In genomic region chr12:116246490-116247179, GRCh38 we compare ENCODE assay signal across 28 cellular contexts. TPM values are rescaled to one million over a fixed set of nuclear protein-coding genes. Genes with fewer than 3 reads are reported as not detected.
DNase-seq lines count a peak whose midpoint lies in the region; ATAC-seq, FAIRE-seq and TF ChIP-seq lines count a peak whose summit lies in the region.
"Had no signal": no experiment of that assay in that cellular context is flagged by ENCODE, and none has a peak within 500 bp of the region (broad histone marks: within the 10 kb centered on the region; RNA-seq: fewer than 3 reads in every experiment).

No MANE protein-coding gene starts in this region.

- WGBS in K562 (ENCODE audit: insufficient coverage, low coverage, missing lambda C conversion rate): 43% methylated on average over 2 of the region's 5 CpGs

- H4K20me1 ChIP-seq in K562 (replicated peaks; ENCODE audit: control insufficient read depth, insufficient read depth, low read length): peaks cover 7% of the 10 kb centered on the region; the same call in 1 of the 2 replicates

- CTCF ChIA-PET in K562 (lab: Yijun Ruan, JAX; ENCODE audit: low intra/inter-chr PET ratio) (no interaction called here), Calu3 (lab: Charles Lee) (no interaction called here)

- TF ChIP-seq CTCF in K562 (IDR thresholded peaks at IDR 0.05 in 2 of 3, conservative IDR thresholded peaks at IDR 0.05 in 1 of 3; ENCODE audit: insufficient read depth in 2 of 3, low read depth in 1 of 3, low read length in 3 of 3): no peak
- TF ChIP-seq CTCF in Calu3 (IDR thresholded peaks at IDR 0.05; ENCODE audit: unreplicated experiment): no peak

- H3K27ac Mint-ChIP-seq in stimulated activated naive CD8-positive, alpha-beta T cell treated with anti-CD3 and anti-CD28 coated beads, Interleukin-15, amount 100 ng/mL, for 72 hours: no peak overlapping the region
- H3K27ac Mint-ChIP-seq in naive thymus-derived CD8-positive, alpha-beta T cell: peak overlapping the region in 1 of 10 donors; percentile 73
- H3K27ac Mint-ChIP-seq in Calu3 (ENCODE audit: unreplicated experiment): no peak overlapping the region
- H3K27ac Mint-ChIP-seq: activated CD4-positive, alpha-beta memory T cell treated with anti-CD3 and anti-CD28 coated beads for 36 hours; stimulated activated memory B cell treated with anti-CD40 and anti-IgM and Interleukin-4, amounts not matched to agents 10 μg/mL and 1 μg/mL and 100 μg/mL, for 72 hours had no signal

- no peak for DNase-seq in stimulated activated naive CD8-positive, alpha-beta T cell treated with anti-CD3 and anti-CD28 coated beads, Interleukin-15, amount 100 ng/mL, for 72 hours
- DNase-seq in stimulated activated naive CD8-positive, alpha-beta T cell treated with anti-CD3 and anti-CD28 coated beads, Interleukin-15, Interleukin-2, amounts not matched to agents 100 U/mL and 50 U/mL, for 24 hours: no peak
- DNase-seq in K562 (ENCODE audit: extremely low read depth in 1 of 4, low spot score in 3 of 4) (no peak), NCI-H146 (lab: John Stamatoyannopoulos, UW) (no peak), Calu3 (no peak)
- DNase-seq in naive thymus-derived CD8-positive, alpha-beta T cell: no peak
- DNase-seq: activated CD4-positive, alpha-beta memory T cell treated with anti-CD3 and anti-CD28 coated beads for 36 hours; activated CD8-positive, alpha-beta memory T cell treated with anti-CD3 and anti-CD28 coated beads, Interleukin-2, amount 50 U/mL, for 4 hours; activated naive CD4-positive, alpha-beta T cell treated with anti-CD3 and anti-CD28 coated beads, Interleukin-2, amount 50 U/mL, for 16 hours; aorta; colonic mucosa; DMS153; effector CD8-positive, alpha-beta T cell; H7; Karpas-422; left colon; NCI-H2029 treated with DMSO at 0.1 percent for 48 hours; NCI-H526; occipital lobe; PC-9; SK-N-SH had no signal

- H3K4me2 ChIP-seq in K562 (ENCODE audit: insufficient read depth, low read length): no peak overlapping the region
- H3K4me2 ChIP-seq: PC-9, SK-N-SH had no signal

- no peak overlapping the region for H2AFZ ChIP-seq in K562 (ENCODE audit: low read depth, low read length)
- H2AFZ ChIP-seq: PC-9 had no signal

- H3K4me1 ChIP-seq in K562 (replicated peaks in 1 of 2; ENCODE audit: control insufficient read depth in 2 of 2, insufficient read depth in 2 of 2, low read length in 2 of 2): peaks cover 0 to 24% of the 10 kb centered on the region in 2 experiments; a peak in 4 of 5 replicates

- ATAC-seq in stimulated activated naive CD8-positive, alpha-beta T cell treated with anti-CD3 and anti-CD28 coated beads, Interleukin-15, amount 100 ng/mL, for 72 hours: peak; percentile 49
- ATAC-seq in stimulated activated naive CD8-positive, alpha-beta T cell treated with anti-CD3 and anti-CD28 coated beads, Interleukin-15, Interleukin-2, amounts not matched to agents 100 U/mL and 50 U/mL, for 24 hours: no peak
- ATAC-seq in K562 (peak; percentile 6; the same call in 1 of the 3 replicates), GM18907 (IDR thresholded peaks at IDR 0.05; ENCODE audit: unreplicated experiment) (no peak)
- ATAC-seq in naive thymus-derived CD8-positive, alpha-beta T cell: no peak
- ATAC-seq: activated CD4-positive, CD25-positive, alpha-beta regulatory T cell treated with anti-CD3 and anti-CD28 coated beads, Interleukin-2, amount 50 U/mL, for 24 hours; left colon; stimulated activated memory B cell treated with anti-CD40 and anti-IgM and Interleukin-4, amounts not matched to agents 10 μg/mL and 1 μg/mL and 100 μg/mL, for 72 hours had no signal

- in situ Hi-C loops in K562 (cut with MboI): no loop called here

- H3K36me3 Mint-ChIP-seq in naive thymus-derived CD8-positive, alpha-beta T cell: peaks cover 4 to 6% (median 4%) of the 10 kb centered on the region in 3 donors
- peaks cover 9% of the 10 kb centered on the region for H3K36me3 Mint-ChIP-seq in Calu3 (ENCODE audit: insufficient read depth, unreplicated experiment)

- no peak overlapping the region for H3K27ac ChIP-seq in K562 (ENCODE audit: extremely low read depth, low read depth, low read length)
- H3K27ac ChIP-seq: colonic mucosa, epithelial cell of prostate, PC-9, suprapubic skin had no signal

- peaks cover 11 to 12% of the 10 kb centered on the region in 2 donors for H3K9me3 Mint-ChIP-seq in stimulated activated naive CD8-positive, alpha-beta T cell treated with anti-CD3 and anti-CD28 coated beads, Interleukin-15, amount 100 ng/mL, for 72 hours
- H3K9me3 Mint-ChIP-seq in naive thymus-derived CD8-positive, alpha-beta T cell: peaks cover 0 to 18% (median under 1%) of the 10 kb centered on the region in 9 donors
- peaks cover 2% of the 10 kb centered on the region for H3K9me3 Mint-ChIP-seq in Calu3 (ENCODE audit: low read depth, unreplicated experiment)

- no peak for TF ChIP-seq POLR2A in K562 (conservative IDR thresholded peaks at IDR 0.05)

- H3K4me1 Mint-ChIP-seq in stimulated activated naive CD8-positive, alpha-beta T cell treated with anti-CD3 and anti-CD28 coated beads, Interleukin-15, amount 100 ng/mL, for 72 hours: peaks cover 64% of the 10 kb centered on the region
- peaks cover 29 to 80% (median 63%) of the 10 kb centered on the region in 4 donors for H3K4me1 Mint-ChIP-seq in naive thymus-derived CD8-positive, alpha-beta T cell
- peaks cover 35% of the 10 kb centered on the region for H3K4me1 Mint-ChIP-seq in Calu3 (ENCODE audit: low read depth, unreplicated experiment)

- H3K36me3 ChIP-seq in K562 (ENCODE audit: control insufficient read depth, insufficient read depth, low read length): no peaks in the 10 kb centered on the region
- H3K36me3 ChIP-seq: colonic mucosa, suprapubic skin had no signal

- POLR2A ChIA-PET in K562 (lab: Yijun Ruan, JAX): interaction anchor here (0.7 to 1.0 kb wide), 2 partner anchors 30 to 47 kb away, joined by 3 to 4 read pairs; no protein-coding TSS in a partner anchor
- POLR2A ChIA-PET in naive thymus-derived CD8-positive, alpha-beta T cell (lab: Charles Lee): interaction anchor here (0.6 kb wide), 1 partner anchor 65 kb away, joined by 3 read pairs; no protein-coding TSS in a partner anchor

- peaks cover 6% of the 10 kb centered on the region for H3K9me1 ChIP-seq in K562 (ENCODE audit: control insufficient read depth, insufficient read depth, low read length)

- H3K4me3 Mint-ChIP-seq in stimulated activated naive CD8-positive, alpha-beta T cell treated with anti-CD3 and anti-CD28 coated beads, Interleukin-15, amount 100 ng/mL, for 72 hours: no peak overlapping the region
- H3K4me3 Mint-ChIP-seq in naive thymus-derived CD8-positive, alpha-beta T cell: peak overlapping the region in 6 of 10 donors; percentile 15 to 68 (median 42)
- no peak overlapping the region for H3K4me3 Mint-ChIP-seq in Calu3 (ENCODE audit: low read depth, unreplicated experiment)
- H3K4me3 Mint-ChIP-seq: activated CD4-positive, alpha-beta memory T cell treated with anti-CD3 and anti-CD28 coated beads for 36 hours; stimulated activated memory B cell treated with anti-CD40 and anti-IgM and Interleukin-4, amounts not matched to agents 10 μg/mL and 1 μg/mL and 100 μg/mL, for 72 hours had no signal

- H3K27me3 Mint-ChIP-seq in stimulated activated naive CD8-positive, alpha-beta T cell treated with anti-CD3 and anti-CD28 coated beads, Interleukin-15, amount 100 ng/mL, for 72 hours: no peaks in the 10 kb centered on the region
- H3K27me3 Mint-ChIP-seq in naive thymus-derived CD8-positive, alpha-beta T cell: no peaks in the 10 kb centered on the region
- H3K27me3 Mint-ChIP-seq in Calu3 (ENCODE audit: unreplicated experiment): no peaks in the 10 kb centered on the region
- H3K27me3 Mint-ChIP-seq: activated CD4-positive, alpha-beta memory T cell treated with anti-CD3 and anti-CD28 coated beads for 36 hours; stimulated activated memory B cell treated with anti-CD40 and anti-IgM and Interleukin-4, amounts not matched to agents 10 μg/mL and 1 μg/mL and 100 μg/mL, for 72 hours had no signal

- 0 out of 2 replicates have a peak, but pooled peaks cover 2% of the 10 kb centered on the region for H3K9me3 ChIP-seq in K562 (replicated peaks; ENCODE audit: control insufficient read depth, insufficient read depth, low read depth, low read length)
- H3K9me3 ChIP-seq: colonic mucosa had no signal

- no peak for FAIRE-seq in K562 (lab: Jason Lieb, UNC)
- FAIRE-seq: GM12891, urothelium cell line had no signal

- TF ChIP-seq EP300 in K562 (IDR thresholded peaks at IDR 0.05; ENCODE audit: low read length): no peak

- intact Hi-C loops in K562 (cut with micrococcal nuclease): no loop called here
- intact Hi-C loops in Calu3 (cut with micrococcal nuclease; ENCODE audit: unreplicated experiment): no loop called here

- H3K4me3 ChIP-seq in K562: no peak overlapping the region
- H3K4me3 ChIP-seq: colonic mucosa, PC-9, suprapubic skin had no signal

- TF ChIP-seq RAD21 in K562 (CRISPR knock-in tag; conservative IDR thresholded peaks at IDR 0.05 in 1 of 2, IDR thresholded peaks at IDR 0.05 in 1 of 2): no peak

- no peak overlapping the region for H3K9ac ChIP-seq in K562 (ENCODE audit: insufficient read depth in 1 of 2, low read depth in 2 of 2, low read length in 2 of 2)
- H3K9ac ChIP-seq: SK-N-SH had no signal

- BruUV-seq in K562 (replicated peaks; lab: Mats Ljungman, UMichigan): no TSS peak
- BruUV-seq in Calu3 (replicated peaks; lab: Mats Ljungman, UMichigan): no TSS peak

- H3K27me3 ChIP-seq in K562 (ENCODE audit: control insufficient read depth in 2 of 2, insufficient read depth in 2 of 2, low read length in 2 of 2): no peaks in the 10 kb centered on the region
- H3K27me3 ChIP-seq: colonic mucosa, suprapubic skin had no signal

- H3K79me2 ChIP-seq in K562 (ENCODE audit: control insufficient read depth, insufficient read depth, low read length): peaks cover 96% of the 10 kb centered on the region

RNA-seq across cellular contexts. Expression of gene MED13L, which starts 30.9 kb away (rescaled TPM):
- 259 and 607 TPM in 2 replicates for total RNA-seq in K562 (2011; cell fraction: chromatin; rRNA removed; ENCODE audit: low replicate concordance)
- 97.6 and 127 TPM in 2 replicates for total RNA-seq in K562 (2011; cell fraction: nucleolus; rRNA removed)
- total RNA-seq in K562 (2011; cell fraction: nucleoplasm; rRNA removed): 277 and 397 TPM in 2 replicates
- total RNA-seq in K562 (2014; rRNA removed): 29.3 and 32.5 TPM in 2 replicates
- 71.9 and 82.3 TPM in 2 replicates for total RNA-seq in K562 (2014; rRNA removed; fragmentation: Illumina TruSeq; extraction: Trizol)
- 70.1 and 70.8 TPM in 2 replicates for total RNA-seq in K562 (2015; rRNA removed; fragmentation: Illumina TruSeq; extraction: Trizol)
- total RNA-seq in K562 (2021): 76.9 and 90.3 TPM in 2 replicates
- polyA plus RNA-seq in K562 (2011; rRNA removed): 45.8 and 48.0 TPM in 2 replicates
- polyA plus RNA-seq in K562 (2011; cell fraction: cytosol; rRNA removed): 26.1 and 36.3 TPM in 2 replicates
- polyA plus RNA-seq in K562 (2011; cell fraction: nucleus; rRNA removed): 102 and 117 TPM in 2 replicates
- 29.2 and 39.4 TPM in 2 replicates for polyA plus RNA-seq in K562 (2012)
- polyA plus RNA-seq in K562 (2014; fragmentation: Illumina TruSeq; extraction: Trizol): 34.0 and 36.9 TPM in 2 replicates
- 10 to 100 TPM; 13.4 to 22.0 TPM for polyA plus RNA-seq in K562 (2014; fragmentation: Nextera tagmentation; extraction: Ambion mirVana)
- 25.7 and 26.8 TPM in 2 replicates for polyA plus RNA-seq in K562 (2014; rRNA removed)
- polyA minus RNA-seq in K562 (2011; rRNA and poly(A)+ RNA removed): 279 and 322 TPM in 2 replicates
- 59.1 and 73.6 TPM in 2 replicates for polyA minus RNA-seq in K562 (2011; cell fraction: cytosol; rRNA and poly(A)+ RNA removed)
- 174 and 313 TPM in 2 replicates for polyA minus RNA-seq in K562 (2011; cell fraction: nucleus; rRNA and poly(A)+ RNA removed)
- 100 to 1,000 TPM; 164 TPM for total RNA-seq in naive thymus-derived CD8-positive, alpha-beta T cell
- 1 to 10 TPM; 5.1 to 6.7 (median 6.1) TPM for polyA plus RNA-seq in naive thymus-derived CD8-positive, alpha-beta T cell
- 89.0 and 89.6 TPM in 2 replicates for total RNA-seq in Calu3 (2022)

Comparison
In these comparisons a context has a peak if more than half of its experiments do, and no peak if none do; other contexts are left out.
1. ATAC-seq: peak in stimulated activated naive CD8-positive, alpha-beta T cell treated with anti-CD3 and anti-CD28 coated beads, Interleukin-15, amount 100 ng/mL, for 72 hours (single experiment) and K562 (single experiment); none in stimulated activated naive CD8-positive, alpha-beta T cell treated with anti-CD3 and anti-CD28 coated beads, Interleukin-15, Interleukin-2, amounts not matched to agents 100 U/mL and 50 U/mL, for 24 hours (single experiment), naive thymus-derived CD8-positive, alpha-beta T cell (0 of 2) and GM18907 (single experiment).
2. H3K4me3 Mint-ChIP-seq: peak in naive thymus-derived CD8-positive, alpha-beta T cell (6 of 10); none in stimulated activated naive CD8-positive, alpha-beta T cell treated with anti-CD3 and anti-CD28 coated beads, Interleukin-15, amount 100 ng/mL, for 72 hours (0 of 2) and Calu3 (single experiment).